32 cellular contexts compared by ENCODE assay signal in genomic region chr3:21310891-21311290, GRCh38.
"Had no signal": no experiment of that assay in that cellular context is flagged by ENCODE, and none has a peak within 500 bp of the region (broad histone marks: within the 10 kb centered on the region; RNA-seq: fewer than 3 reads in every experiment).

No MANE protein-coding gene starts in this region.

- H2AFZ ChIP-seq: hepatocyte had no signal

- H3K36me3 ChIP-seq: adrenal gland, cardiac muscle cell, colonic mucosa, esophagus squamous epithelium, gastroesophageal sphincter, heart right ventricle had no signal

- H3K27ac ChIP-seq: adrenal gland, body of pancreas, cardiac muscle cell, colonic mucosa, epithelial cell of prostate, esophagus squamous epithelium, gastroesophageal sphincter, heart right ventricle, hepatocyte had no signal

- ATAC-seq: activated CD4-positive, alpha-beta T cell treated with anti-CD3 and anti-CD28 coated beads for 36 hours; activated CD8-positive, alpha-beta T cell treated with anti-CD3 and anti-CD28 coated beads, Interleukin-2, amount 10 ng/mL, durations not matched to agents 7 days and 5 days; activated naive CD8-positive, alpha-beta T cell treated with anti-CD3 and anti-CD28 coated beads, Interleukin-2, amount 50 U/mL, for 24 hours; activated T-cell treated with anti-CD3 and anti-CD28 coated beads, Interleukin-2, amount 50 U/mL, for 4 hours; activated T-helper 17 cell treated with anti-CD3 and anti-CD28 coated beads, Interleukin-2, amount 50 U/mL, for 72 hours; body of pancreas; gastroesophageal sphincter; heart right ventricle had no signal

- H3K4me3 ChIP-seq: adrenal gland, body of pancreas, cardiac muscle cell, colonic mucosa, esophagus squamous epithelium, gastroesophageal sphincter, heart right ventricle, hepatocyte had no signal

- H3K79me2 ChIP-seq: hepatocyte had no signal

- FAIRE-seq: endothelial cell of umbilical vein had no signal

- H3K9me3 ChIP-seq: adrenal gland, body of pancreas, colonic mucosa, esophagus squamous epithelium, gastroesophageal sphincter had no signal

- DNase-seq: activated CD4-positive, alpha-beta memory T cell treated with anti-CD3 and anti-CD28 coated beads for 36 hours; activated CD4-positive, alpha-beta T cell treated with anti-CD3 and anti-CD28 coated beads for 36 hours; activated CD4-positive, alpha-beta T cell treated with anti-CD3 and anti-CD28 coated beads, Interleukin-2, amount 10 ng/mL, durations not matched to agents 24 days and 14 days; activated CD4-positive, CD25-positive, alpha-beta regulatory T cell; activated CD4-positive, CD25-positive, alpha-beta regulatory T cell treated with anti-CD3 and anti-CD28 coated beads, Interleukin-2, amount 50 U/mL, for 72 hours; activated CD8-positive, alpha-beta memory T cell treated with anti-CD3 and anti-CD28 coated beads, Interleukin-2, amount 50 U/mL, for 48 hours; activated CD8-positive, alpha-beta T cell treated with anti-CD3 and anti-CD28 coated beads, Interleukin-2, amount 10 ng/mL, durations not matched to agents 7 days and 5 days; activated effector memory CD4-positive, alpha-beta T cell treated with Interleukin-2 at 50 U/mL for 16 hours; activated gamma-delta T cell treated with Interleukin-2 at 50 U/mL for 16 hours; activated naive CD4-positive, alpha-beta T cell treated with anti-CD3 and anti-CD28 coated beads for 36 hours; activated naive CD8-positive, alpha-beta T cell treated with anti-CD3 and anti-CD28 coated beads for 36 hours; activated naive CD8-positive, alpha-beta T cell treated with anti-CD3 and anti-CD28 coated beads, Interleukin-2, amount 50 U/mL, for 24 hours; activated T-cell treated with anti-CD3 and anti-CD28 coated beads for 4 hours; activated T-cell treated with anti-CD3 and anti-CD28 coated beads, Interleukin-2, amount 50 U/mL, for 4 hours; adrenal gland; amygdala; aorta; body of pancreas; central memory CD4-positive, alpha-beta T cell; cerebellar nuclear complex; colonic mucosa; effector CD8-positive, alpha-beta T cell; esophagus squamous epithelium; foreskin melanocyte; heart right ventricle; T-helper 2 cell had no signal

- H3K27me3 ChIP-seq: adrenal gland, body of pancreas, cardiac muscle cell, colonic mucosa, esophagus squamous epithelium, gastroesophageal sphincter, heart right ventricle, hepatocyte had no signal

- H3K4me2 ChIP-seq: hepatocyte had no signal

- H3K4me1 ChIP-seq: adrenal gland, body of pancreas, colonic mucosa, esophagus squamous epithelium, gastroesophageal sphincter, heart right ventricle had no signal
